Comparison of ENCODE assay signal across 9 cellular contexts in genomic region chr14:94175403-94176146, GRCh38. TPM values are rescaled to one million over a fixed set of nuclear protein-coding genes. Genes with fewer than 3 reads are reported as not detected.
A peak's percentile ranks its signal among the peaks of the same experiment; 100 is the strongest.
DNase-seq lines count a peak whose midpoint lies in the region; ATAC-seq, FAIRE-seq and TF ChIP-seq lines count a peak whose summit lies in the region.
"Had no signal": no experiment of that assay in that cellular context is flagged by ENCODE, and none has a peak within 500 bp of the region (broad histone marks: within the 10 kb centered on the region; RNA-seq: fewer than 3 reads in every experiment).

No MANE protein-coding gene starts in this region.

- peak overlapping the region; percentile 67 for H3K9ac ChIP-seq in HCT116 (ENCODE audit: low read length)

- H3K9me3 Mint-ChIP-seq in MCF 10A (ENCODE audit: unreplicated experiment) = no peaks in the 10 kb centered on the region

- H3K9me3 ChIP-seq in A549 (peaks cover 5% of the 10 kb centered on the region; the same call in 1 of the 3 replicates), HCT116 (ENCODE audit: control insufficient read depth in 1 of 2, insufficient read depth in 1 of 2, low read depth in 1 of 2, low read length in 2 of 2) (no peaks in the 10 kb centered on the region), mesodermal cell (ENCODE audit: control insufficient read depth, low read length) (no peaks in the 10 kb centered on the region)

- H4K20me1 ChIP-seq in HCT116 (ENCODE audit: insufficient read depth) = no peaks in the 10 kb centered on the region

- no peak overlapping the region; the same call in 2 of the 3 replicates for H3K4me3 ChIP-seq in A549
- peak overlapping the region; percentile 52 to 72 for H3K4me3 ChIP-seq in HCT116 (replicated peaks in 1 of 2; ENCODE audit: low read depth in 1 of 2, low read length in 2 of 2)
- peak overlapping the region; percentile 54 for H3K4me3 ChIP-seq in mesodermal cell (ENCODE audit: extremely low read depth, insufficient read depth, low read length, poor library complexity, severe bottlenecking)

- intact Hi-C loops in HCT116 (cut with micrococcal nuclease) = no loop called here
- intact Hi-C loops in MCF 10A (cut with micrococcal nuclease) = no loop called here

- DNase-seq in A549 (ENCODE audit: low read depth in 1 of 2, low spot score in 1 of 2) = no peak
- DNase-seq in HCT116 (ENCODE audit: low read depth, low spot score) = no peak
- DNase-seq in MCF 10A (ENCODE audit: unreplicated experiment) = no peak
- DNase-seq in NCI-H2081 treated with DMSO at 0.1 percent for 48 hours (lab: John Stamatoyannopoulos, UW) = no peak
- DNase-seq in activated effector memory CD4-positive, alpha-beta T cell treated with Interleukin-2 at 50 U/mL for 16 hours = no peak
- DNase-seq: NCI-H446 had no signal

- H3K4me1 ChIP-seq in A549 = peaks cover 10% of the 10 kb centered on the region; the same call in 2 of the 3 replicates
- peaks cover 3 to 21% of the 10 kb centered on the region in 2 experiments; a peak in 3 of 4 replicates for H3K4me1 ChIP-seq in HCT116 (ENCODE audit: control insufficient read depth in 1 of 2, insufficient read depth in 2 of 2, low read length in 2 of 2)
- no peaks in the 10 kb centered on the region for H3K4me1 ChIP-seq in mesodermal cell (ENCODE audit: control insufficient read depth, insufficient read depth, low read length, poor library complexity, severe bottlenecking)

- ATAC-seq in A549 = no peak
- ATAC-seq in HCT116 = no peak
- ATAC-seq in HG03469 (IDR thresholded peaks at IDR 0.05; ENCODE audit: unreplicated experiment) = no peak
- ATAC-seq in HG02870 (IDR thresholded peaks at IDR 0.05; ENCODE audit: unreplicated experiment) = no peak

- no peaks in the 10 kb centered on the region for H3K79me2 ChIP-seq in HCT116 (ENCODE audit: insufficient read depth, low read length)

- H3K36me3 ChIP-seq in HCT116 (ENCODE audit: control insufficient read depth in 1 of 2, insufficient read depth in 2 of 2, low read length in 2 of 2) (no peaks in the 10 kb centered on the region), mesodermal cell (ENCODE audit: control insufficient read depth, insufficient read depth, low read length) (no peaks in the 10 kb centered on the region)

- no peaks in the 10 kb centered on the region for H3K27me3 ChIP-seq in HCT116 (ENCODE audit: insufficient read depth, low read length)

- no TSS peak for BruUV-seq in HCT116 (replicated peaks; lab: Mats Ljungman, UMichigan)
- BruUV-seq in MCF 10A (replicated peaks; lab: Mats Ljungman, UMichigan) = no TSS peak

- WGBS in A549 (ENCODE audit: missing lambda C conversion rate) = 24% methylated on average over 14 of the region's 18 CpGs
- WGBS in mesodermal cell (ENCODE audit: insufficient coverage in 2 of 2), 2 experiments = 13 to 25% methylated on average over 8 to 13 of the region's 18 CpGs

- no peak overlapping the region for H3K27ac Mint-ChIP-seq in MCF 10A (ENCODE audit: low read depth, unreplicated experiment)

- peak overlapping the region; percentile 69 for H3K4me3 Mint-ChIP-seq in MCF 10A (ENCODE audit: unreplicated experiment)

- H3K27ac ChIP-seq in A549 (no peak overlapping the region), HCT116 (ENCODE audit: low read depth, low read length) (no peak overlapping the region), mesodermal cell (ENCODE audit: low read depth, low read length, severe bottlenecking) (no peak overlapping the region)

- no peaks in the 10 kb centered on the region for H3K36me3 Mint-ChIP-seq in MCF 10A (ENCODE audit: insufficient read depth, unreplicated experiment)

- no peak for TF ChIP-seq RAD21 in A549 (conservative IDR thresholded peaks at IDR 0.05 in 1 of 2, IDR thresholded peaks at IDR 0.05 in 1 of 2)
- no peak for TF ChIP-seq RAD21 in HCT116 (IDR thresholded peaks at IDR 0.05; ENCODE audit: low read depth)

- no peak overlapping the region for H2AFZ ChIP-seq in HCT116 (ENCODE audit: low read depth, low read length, poor library complexity, severe bottlenecking)

- CTCF ChIA-PET in A549 (lab: Yijun Ruan, JAX) (interaction anchor here (0.8 kb wide), 1 partner anchor 39 kb away, joined by 3 read pairs; no protein-coding TSS in a partner anchor), HCT116 (lab: Charles Lee) (no interaction called here), MCF 10A (lab: Yijun Ruan, JAX) (interaction anchor here (0.7 to 2.2 kb wide), 7 partner anchors 38 to 520 kb away, joined by 3 to 11 read pairs (median 3); no protein-coding TSS in a partner anchor)

- TF ChIP-seq CTCF in A549 (IDR thresholded peaks at IDR 0.05) (no peak), HCT116 (IDR thresholded peaks at IDR 0.05 in 2 of 3, conservative IDR thresholded peaks at IDR 0.05 in 1 of 3; ENCODE audit: borderline replicate concordance in 1 of 3, insufficient read depth in 1 of 3, low read depth in 2 of 3, low read length in 2 of 3) (no peak), MCF 10A (IDR thresholded peaks at IDR 0.05; ENCODE audit: unreplicated experiment) (no peak)

- H3K4me1 Mint-ChIP-seq in MCF 10A (ENCODE audit: insufficient read depth, unreplicated experiment) = peaks cover 25% of the 10 kb centered on the region

- RAD21 ChIA-PET in HCT116 (lab: Charles Lee; ENCODE audit: low non-redundant PET in 1 of 2, low total read pairs in 2 of 2, uncharacterized antibody in 2 of 2, unreplicated experiment in 2 of 2) = interaction anchor here in 1 of 2 experiments (0.7 kb wide), 1 partner anchor 162 kb away, joined by 3 read pairs; no protein-coding TSS in a partner anchor

- H3K27me3 Mint-ChIP-seq in MCF 10A (ENCODE audit: insufficient read depth, unreplicated experiment) = no peaks in the 10 kb centered on the region

- POLR2A ChIA-PET in A549 (lab: Yijun Ruan, JAX) = interaction anchor here (0.5 kb wide), 1 partner anchor 9 kb away, joined by 3 read pairs; no protein-coding TSS in a partner anchor
- POLR2A ChIA-PET in HCT116 (lab: Charles Lee) = no interaction called here
- POLR2A ChIA-PET in MCF 10A (lab: Yijun Ruan, JAX) = no interaction called here

- no peak for TF ChIP-seq EP300 in A549 (IDR thresholded peaks at IDR 0.05)

- no peaks in the 10 kb centered on the region for H3K9me2 ChIP-seq in HCT116 (ENCODE audit: insufficient read depth)

- TF ChIP-seq POLR2A in A549 (IDR thresholded peaks at IDR 0.05; ENCODE audit: low read length) (no peak), HCT116 (IDR thresholded peaks at IDR 0.05; ENCODE audit: borderline replicate concordance, extremely low read depth, insufficient read depth, insufficient read length) (no peak)

- FAIRE-seq in A549 (lab: Jason Lieb, UNC) = no peak

- H3K4me2 ChIP-seq in A549 (peak overlapping the region; percentile 99; the same call in 2 of the 3 replicates), HCT116 (ENCODE audit: low read length) (peak overlapping the region; percentile 82)

TF ChIP-seq in A549, 52 proteins besides CTCF, POLR2A, EP300 and RAD21 (continues in another document):
- TF ChIP-seq CHD4 (IDR thresholded peaks at IDR 0.05; ENCODE audit: borderline replicate concordance) (no peak), TFCP2L1 (CRISPR knock-in tag; IDR thresholded peaks at IDR 0.05) (no peak), HMGXB4 (CRISPR knock-in tag; IDR thresholded peaks at IDR 0.05; ENCODE audit: borderline replicate concordance) (no peak)

TF ChIP-seq in HCT116, 20 proteins besides CTCF, POLR2A, EP300 and RAD21:
- TF ChIP-seq CEBPB (IDR thresholded peaks at IDR 0.05; ENCODE audit: low read depth) (no peak), CBX3 (IDR thresholded peaks at IDR 0.05; ENCODE audit: low read depth) (no peak), ELF1 (IDR thresholded peaks at IDR 0.05; ENCODE audit: borderline replicate concordance, low read depth) (no peak), SIN3A (IDR thresholded peaks at IDR 0.05; ENCODE audit: low read depth) (no peak), ZBTB33 (IDR thresholded peaks at IDR 0.05; ENCODE audit: extremely low read depth, insufficient replicate concordance, low read length) (no peak)

RNA-seq across cellular contexts. Expression of gene PPP4R4, which starts 1.5 kb away (rescaled TPM):
- polyA plus RNA-seq in A549 (2011; rRNA removed) (0.21 and 0.25 TPM in 2 replicates), A549 (2017; fragmentation: RNase III; extraction: RNeasy Plus Mini Kit Qiagen cat#74134 plus additional on column Dnase treatment) (0.08 to 0.21 TPM (median 0.12 TPM) in 3 replicates)
- polyA plus RNA-seq in A549 (2012; cell fraction: cytosol; rRNA removed) = 0.01 and 0.05 TPM in 2 replicates
- not detected in 2 replicates for polyA plus RNA-seq in A549 (2012; cell fraction: nucleus; rRNA removed)
- not detected in 2 replicates for polyA minus RNA-seq in A549 (2011; rRNA and poly(A)+ RNA removed)
- total RNA-seq in HCT116 (2021; ENCODE audit: unreplicated experiment) (5.5 TPM), MCF 10A (2022) (0.66 and 0.91 TPM in 2 replicates)
- 1.3 and 1.9 TPM in 2 replicates for polyA plus RNA-seq in HCT116 (2012)
- 1.1 TPM for polyA plus RNA-seq in mesodermal cell (2013, experiment 1 of 2)
- 1.3 TPM for polyA plus RNA-seq in mesodermal cell (2013, experiment 2 of 2)

RNA-seq across cellular contexts. Expression of gene IFI27L2, which starts 46.2 kb away (rescaled TPM):
- polyA plus RNA-seq in A549 (2011; rRNA removed) = 20.3 and 26.9 TPM in 2 replicates
- polyA plus RNA-seq in A549 (2012; cell fraction: cytosol; rRNA removed) = 64.6 and 67.6 TPM in 2 replicates
- 35.4 and 56.9 TPM in 2 replicates for polyA plus RNA-seq in A549 (2012; cell fraction: nucleus; rRNA removed)
- 58.0 to 69.2 TPM (median 64.4 TPM) in 3 replicates for polyA plus RNA-seq in A549 (2017; fragmentation: RNase III; extraction: RNeasy Plus Mini Kit Qiagen cat#74134 plus additional on column Dnase treatment)
- 4.5 and 5.7 TPM in 2 replicates for polyA minus RNA-seq in A549 (2011; rRNA and poly(A)+ RNA removed)
- 42.9 TPM for total RNA-seq in HCT116 (2021; ENCODE audit: unreplicated experiment)
- 78.8 and 80.0 TPM in 2 replicates for polyA plus RNA-seq in HCT116 (2012)
- total RNA-seq in MCF 10A (2022) = 44.3 and 59.3 TPM in 2 replicates
- 71.1 TPM for polyA plus RNA-seq in mesodermal cell (2013, experiment 1 of 2)
- 67.9 TPM for polyA plus RNA-seq in mesodermal cell (2013, experiment 2 of 2)
